ENCODE assay signal across 8 cellular contexts in genomic region chr4:83771113-83771705, GRCh38.
DNase-seq lines count a peak whose midpoint lies in the region; ATAC-seq and TF ChIP-seq lines count a peak whose summit lies in the region.

No MANE protein-coding gene starts in this region.

- 4 to 6% (median 6%) methylated on average over 2 of the region's 2 CpGs for WGBS in heart left ventricle, 4 donors
- 3% methylated on average over 2 of the region's 2 CpGs for WGBS in smooth muscle cell (ENCODE audit: low lambda C conversion rate)

- no peaks in the 10 kb centered on the region for H3K4me1 Mint-ChIP-seq in activated T-cell treated with anti-CD3 and anti-CD28 coated beads, Interleukin-2, amount 50 U/mL, for 4 hours (ENCODE audit: low read depth)

- H3K4me2 ChIP-seq in smooth muscle cell: no peak overlapping the region

- no peak for TF ChIP-seq POLR2A in heart left ventricle (IDR thresholded peaks at IDR 0.05)

- no peak overlapping the region for H2AFZ ChIP-seq in smooth muscle cell (ENCODE audit: low read depth)

- H3K27ac ChIP-seq in heart left ventricle (no peak overlapping the region), smooth muscle cell (ENCODE audit: low read depth) (no peak overlapping the region)

- no peak overlapping the region for H3K4me3 ChIP-seq in Jurkat, Clone E6-1 (ENCODE audit: low read length)
- H3K4me3 ChIP-seq in heart left ventricle (no peak overlapping the region), smooth muscle cell (no peak overlapping the region)

- intact Hi-C loops in heart left ventricle (cut with DNase I): loop anchor here in 8 of 10 donors (5.0 to 10.0 kb wide), 5 partner anchors 76 to 734 kb away; no protein-coding TSS in a partner anchor

- H3K27me3 ChIP-seq in heart left ventricle: peaks cover 0 to 16% (median 0%) of the 10 kb centered on the region in 9 donors
- no peaks in the 10 kb centered on the region for H3K27me3 ChIP-seq in smooth muscle cell (ENCODE audit: low read depth)

- TF ChIP-seq CTCF in heart left ventricle (IDR thresholded peaks at IDR 0.05) (peak in 11 of 12 donors; percentile 40 to 62 (median 51)), smooth muscle cell (IDR thresholded peaks at IDR 0.05; ENCODE audit: borderline replicate concordance, insufficient read depth, poor library complexity, severe bottlenecking) (peak; percentile 67)

- H3K4me1 ChIP-seq in heart left ventricle (no peaks in the 10 kb centered on the region), smooth muscle cell (ENCODE audit: low read depth) (no peaks in the 10 kb centered on the region)

- peak in 3 of 4 donors; percentile 52 to 71 (median 61) for ATAC-seq in heart left ventricle
- ATAC-seq in activated T-cell treated with anti-CD3 and anti-CD28 coated beads, Interleukin-2, amount 50 U/mL, for 4 hours: no peak
- ATAC-seq in HG03045 (IDR thresholded peaks at IDR 0.05; ENCODE audit: unreplicated experiment): no peak

- H3K9ac ChIP-seq in smooth muscle cell (ENCODE audit: low read depth): no peak overlapping the region

- H3K4me3 Mint-ChIP-seq in activated T-cell treated with anti-CD3 and anti-CD28 coated beads, Interleukin-2, amount 50 U/mL, for 4 hours: no peak overlapping the region

- H3K79me2 ChIP-seq in smooth muscle cell (ENCODE audit: low read depth): no peaks in the 10 kb centered on the region

- H3F3A ChIP-seq in smooth muscle cell (ENCODE audit: low read depth): no peaks in the 10 kb centered on the region

- H3K36me3 Mint-ChIP-seq in activated T-cell treated with anti-CD3 and anti-CD28 coated beads, Interleukin-2, amount 50 U/mL, for 4 hours (ENCODE audit: insufficient read depth): no peaks in the 10 kb centered on the region

- H3K36me3 ChIP-seq in heart left ventricle (no peaks in the 10 kb centered on the region), smooth muscle cell (ENCODE audit: low read depth) (no peaks in the 10 kb centered on the region)

- H3K9me3 ChIP-seq in heart left ventricle: no peaks in the 10 kb centered on the region
- no peaks in the 10 kb centered on the region for H3K9me3 ChIP-seq in smooth muscle cell (replicated peaks; ENCODE audit: low read depth)

- peak; percentile 27 for DNase-seq in NCI-H510A treated with DMSO at 0.1 percent for 48 hours (lab: John Stamatoyannopoulos, UW)
- DNase-seq in NCI-H510A (lab: John Stamatoyannopoulos, UW): no peak
- DNase-seq in Jurkat, Clone E6-1 (ENCODE audit: low read depth, low spot score): peak; percentile 15
- DNase-seq in UCSD-AML1 (lab: John Stamatoyannopoulos, UW; ENCODE audit: unreplicated experiment): peak; percentile 15
- peak in 4 of 5 donors; percentile 9 to 35 (median 24) for DNase-seq in heart left ventricle
- no peak for DNase-seq in smooth muscle cell (lab: John Stamatoyannopoulos, UW; ENCODE audit: unreplicated experiment)
- DNase-seq in activated T-cell treated with anti-CD3 and anti-CD28 coated beads, Interleukin-2, amount 50 U/mL, for 4 hours: no peak

- no peaks in the 10 kb centered on the region for H3K9me3 Mint-ChIP-seq in activated T-cell treated with anti-CD3 and anti-CD28 coated beads, Interleukin-2, amount 50 U/mL, for 4 hours

- no peaks in the 10 kb centered on the region for H4K20me1 ChIP-seq in smooth muscle cell (ENCODE audit: low read depth)

- H3K27me3 Mint-ChIP-seq in activated T-cell treated with anti-CD3 and anti-CD28 coated beads, Interleukin-2, amount 50 U/mL, for 4 hours (ENCODE audit: low read depth): no peaks in the 10 kb centered on the region

Comparison
In these comparisons a context has a peak if more than half of its experiments do, and no peak if none do; other contexts are left out.
1. DNase-seq: peak in NCI-H510A treated with DMSO at 0.1 percent for 48 hours (single experiment), Jurkat, Clone E6-1 (single experiment), UCSD-AML1 (single experiment) and heart left ventricle (4 of 5); none in NCI-H510A (single experiment), smooth muscle cell (single experiment) and activated T-cell treated with anti-CD3 and anti-CD28 coated beads, Interleukin-2, amount 50 U/mL, for 4 hours (single experiment).
2. ATAC-seq: peak in heart left ventricle (3 of 4); none in activated T-cell treated with anti-CD3 and anti-CD28 coated beads, Interleukin-2, amount 50 U/mL, for 4 hours (0 of 2) and HG03045 (single experiment).